In genomic region chr16:71846443-71846842, GRCh38 we compare ENCODE assay signal across 8 cellular contexts. TPM values are rescaled to one million over a fixed set of nuclear protein-coding genes. Genes with fewer than 3 reads are reported as not detected.
DNase-seq lines count a peak whose midpoint lies in the region; ATAC-seq, FAIRE-seq and TF ChIP-seq lines count a peak whose summit lies in the region.

No MANE protein-coding gene starts in this region.

- H3K9me3 Mint-ChIP-seq in astrocyte (ENCODE audit: unreplicated experiment) (no peaks in the 10 kb centered on the region), immature natural killer cell (no peaks in the 10 kb centered on the region)
- H3K9me3 Mint-ChIP-seq in stimulated activated naive CD8-positive, alpha-beta T cell treated with anti-CD3 and anti-CD28 coated beads, Interleukin-15, Interleukin-2, amounts not matched to agents 100 ng/mL and 50 ng/mL, for 24 hours: no peaks in the 10 kb centered on the region

- peak overlapping the region; percentile 89 for H3K4me3 ChIP-seq in astrocyte (ENCODE audit: insufficient read depth, low read depth, low read length)

- H3K4me3 Mint-ChIP-seq in astrocyte (ENCODE audit: unreplicated experiment): peak overlapping the region; percentile 94
- peak overlapping the region; percentile 90 to 92 (median 91) for H3K4me3 Mint-ChIP-seq in immature natural killer cell
- peak overlapping the region; percentile 91 for H3K4me3 Mint-ChIP-seq in stimulated activated naive CD8-positive, alpha-beta T cell treated with anti-CD3 and anti-CD28 coated beads, Interleukin-15, Interleukin-2, amounts not matched to agents 100 ng/mL and 50 ng/mL, for 24 hours

- no peak for TF ChIP-seq CTCF in astrocyte (IDR thresholded peaks at IDR 0.05; ENCODE audit: insufficient read depth, low read depth, low read length)

- H3K79me2 ChIP-seq in astrocyte (ENCODE audit: insufficient read depth, low read length): peaks cover 39% of the 10 kb centered on the region

- FAIRE-seq in astrocyte (lab: Jason Lieb, UNC): no peak

- peaks cover 8% of the 10 kb centered on the region for H3K36me3 ChIP-seq in ES-I3 (ENCODE audit: insufficient read depth, low read length)
- peaks cover 16% of the 10 kb centered on the region for H3K36me3 ChIP-seq in astrocyte (ENCODE audit: insufficient read depth, low read length)

- H3K4me1 Mint-ChIP-seq in astrocyte (ENCODE audit: low read depth, unreplicated experiment) (peaks cover 8% of the 10 kb centered on the region), immature natural killer cell (peaks cover 33 to 35% of the 10 kb centered on the region in 2 donors)
- peaks cover 41% of the 10 kb centered on the region for H3K4me1 Mint-ChIP-seq in stimulated activated naive CD8-positive, alpha-beta T cell treated with anti-CD3 and anti-CD28 coated beads, Interleukin-15, Interleukin-2, amounts not matched to agents 100 ng/mL and 50 ng/mL, for 24 hours (ENCODE audit: low read depth)

- H3K9me3 ChIP-seq in ES-I3 (ENCODE audit: control insufficient read depth, insufficient read depth, low read length) (no peaks in the 10 kb centered on the region), astrocyte (ENCODE audit: insufficient read depth, low read depth, low read length) (no peaks in the 10 kb centered on the region)

- peak overlapping the region; percentile 62 for H2AFZ ChIP-seq in astrocyte (ENCODE audit: low read depth, low read length)

- H3K27ac Mint-ChIP-seq in astrocyte (ENCODE audit: unreplicated experiment) (peak overlapping the region; percentile 75), immature natural killer cell (peak overlapping the region; percentile 79 to 96 (median 90))
- H3K27ac Mint-ChIP-seq in stimulated activated naive CD8-positive, alpha-beta T cell treated with anti-CD3 and anti-CD28 coated beads, Interleukin-15, Interleukin-2, amounts not matched to agents 100 ng/mL and 50 ng/mL, for 24 hours: peak overlapping the region; percentile 77

- ATAC-seq in HG03520 (IDR thresholded peaks at IDR 0.05; ENCODE audit: unreplicated experiment) (no peak), HG02840 (IDR thresholded peaks at IDR 0.05; ENCODE audit: low FRiP score, unreplicated experiment) (no peak)

- H3K9ac ChIP-seq in ES-I3 (ENCODE audit: low read depth, low read length): peak overlapping the region; percentile 89
- H3K9ac ChIP-seq in astrocyte (ENCODE audit: low read length): peak overlapping the region; percentile 98

- no peaks in the 10 kb centered on the region for H3K27me3 ChIP-seq in astrocyte (ENCODE audit: insufficient read depth, low read length)

- peaks cover 28% of the 10 kb centered on the region for H4K20me1 ChIP-seq in astrocyte (ENCODE audit: insufficient read depth, low read length)

- H3K27me3 Mint-ChIP-seq in astrocyte (ENCODE audit: low read depth, unreplicated experiment) (no peaks in the 10 kb centered on the region), immature natural killer cell (ENCODE audit: low read depth in 3 of 3) (peaks cover 9 to 14% (median 9%) of the 10 kb centered on the region in 3 donors)
- no peaks in the 10 kb centered on the region for H3K27me3 Mint-ChIP-seq in stimulated activated naive CD8-positive, alpha-beta T cell treated with anti-CD3 and anti-CD28 coated beads, Interleukin-15, Interleukin-2, amounts not matched to agents 100 ng/mL and 50 ng/mL, for 24 hours

- H3K4me1 ChIP-seq in ES-I3 (ENCODE audit: insufficient read depth, low read length): 0 out of 2 replicates have a peak, but pooled peaks cover 4% of the 10 kb centered on the region
- H3K4me1 ChIP-seq in astrocyte (ENCODE audit: insufficient read depth, low read length): peaks cover 7% of the 10 kb centered on the region

- H3K27ac ChIP-seq in astrocyte (ENCODE audit: low read depth, low read length): peak overlapping the region; percentile 89

- H3K36me3 Mint-ChIP-seq in astrocyte (ENCODE audit: low read depth, unreplicated experiment) (peaks cover 15% of the 10 kb centered on the region), immature natural killer cell (peaks cover 8 to 19% (median 16%) of the 10 kb centered on the region in 3 donors)
- peaks cover 27% of the 10 kb centered on the region for H3K36me3 Mint-ChIP-seq in stimulated activated naive CD8-positive, alpha-beta T cell treated with anti-CD3 and anti-CD28 coated beads, Interleukin-15, Interleukin-2, amounts not matched to agents 100 ng/mL and 50 ng/mL, for 24 hours (ENCODE audit: low read depth)

- H3K4me2 ChIP-seq in astrocyte (ENCODE audit: low read length): peak overlapping the region; percentile 94

- peak; percentile 28 for DNase-seq in M059J (ENCODE audit: low read depth)
- no peak for DNase-seq in astrocyte (ENCODE audit: low read depth)
- peak in 2 of 3 donors; percentile 7 to 9 for DNase-seq in immature natural killer cell
- DNase-seq in NCI-H526 treated with DMSO at 0.1 percent for 48 hours (lab: John Stamatoyannopoulos, UW): no peak

RNA-seq across cellular contexts. Expression of gene ATXN1L, which starts 0.7 kb away (rescaled TPM):
- 10.5 and 15.0 TPM in 2 replicates for total RNA-seq in M059J (2014; rRNA removed; shearing (Covaris generic))
- 31.9 and 32.7 TPM in 2 replicates for total RNA-seq in astrocyte
- 10 to 100 TPM in 1 of 3 donors, 1 to 10 TPM in 2; 9.6 to 18.6 (median 9.8) TPM for polyA plus RNA-seq in immature natural killer cell

RNA-seq across cellular contexts. Expression of gene ZNF821, which starts 37.5 kb away (rescaled TPM):
- total RNA-seq in M059J (2014; rRNA removed; shearing (Covaris generic)): 12.9 and 13.8 TPM in 2 replicates
- total RNA-seq in astrocyte: 9.3 and 10.4 TPM in 2 replicates
- 10 to 100 TPM in 2 of 3 donors, 1 to 10 TPM in 1; 9.3 to 12.6 (median 12.2) TPM for polyA plus RNA-seq in immature natural killer cell

RNA-seq across cellular contexts. Expression of gene AP1G1, which starts 37.8 kb away (rescaled TPM):
- total RNA-seq in M059J (2014; rRNA removed; shearing (Covaris generic)): 58.9 and 78.4 TPM in 2 replicates
- 106 and 121 TPM in 2 replicates for total RNA-seq in astrocyte
- polyA plus RNA-seq in immature natural killer cell: 10 to 100 TPM in 1 of 3 donors, 1 to 10 TPM in 2; 5.2 to 24.4 (median 5.2) TPM

RNA-seq across cellular contexts. Expression of gene IST1, which starts 48.9 kb away (rescaled TPM):
- total RNA-seq in M059J (2014; rRNA removed; shearing (Covaris generic)): 233 and 241 TPM in 2 replicates
- 232 and 241 TPM in 2 replicates for total RNA-seq in astrocyte
- polyA plus RNA-seq in immature natural killer cell: 100 to 1,000 TPM in 2 of 3 donors, 10 to 100 TPM in 1; 98.3 to 171 (median 141) TPM

Comparison
In these comparisons a context has a peak if more than half of its experiments do, and no peak if none do; other contexts are left out.
1. DNase-seq: peak in M059J (single experiment) and immature natural killer cell (2 of 3); none in astrocyte (single experiment) and NCI-H526 treated with DMSO at 0.1 percent for 48 hours (single experiment).
2. Peak in every context shown above with its lines, with median percentiles within 50 percentile points of each other: H3K27ac Mint-ChIP-seq and H3K4me3 Mint-ChIP-seq.